Comparison of ENCODE assay signal across 8 cellular contexts in the genomic region with DNA sequence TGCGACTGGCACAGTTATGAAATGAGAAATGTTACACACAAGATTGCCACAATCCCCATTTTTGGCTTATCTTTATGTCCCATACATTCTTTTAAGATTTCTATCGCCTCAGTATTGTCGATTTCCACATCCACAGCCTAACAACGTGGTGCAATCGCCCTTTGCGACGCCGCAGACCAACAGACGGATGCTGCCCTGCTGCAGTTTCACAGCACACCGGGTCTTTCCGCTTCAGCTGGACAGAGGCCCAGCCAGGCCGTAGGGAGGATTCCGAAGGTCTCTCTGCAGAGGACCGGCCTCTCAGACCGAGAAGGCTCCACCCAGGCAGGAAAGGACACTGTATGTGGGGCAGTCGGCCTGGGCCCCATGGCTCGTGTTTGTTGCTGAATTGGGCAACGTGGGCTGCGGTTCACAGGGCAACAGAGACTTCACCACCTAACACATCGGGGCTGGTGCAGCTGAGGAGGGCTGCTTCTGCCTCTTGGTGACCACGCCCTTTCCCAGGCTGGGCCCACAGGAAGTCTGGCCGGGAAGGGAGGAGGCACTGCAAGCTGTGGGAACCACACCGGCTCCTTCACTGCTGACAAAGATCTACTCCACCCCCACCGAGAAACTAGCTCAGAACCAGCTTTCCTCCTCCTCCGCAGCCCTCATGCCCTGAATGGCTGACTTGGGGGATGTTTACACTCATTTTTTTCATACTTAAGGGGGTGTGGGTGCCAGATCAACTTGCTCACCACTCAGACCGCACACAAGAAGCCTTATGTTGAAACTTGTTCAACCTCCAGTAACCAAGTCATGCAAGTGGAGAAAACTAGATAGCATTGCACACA. TPM values are rescaled to one million over a fixed set of nuclear protein-coding genes. Genes with fewer than 3 reads are reported as not detected.
DNase-seq lines count a peak whose midpoint lies in the region; ATAC-seq, FAIRE-seq and TF ChIP-seq lines count a peak whose summit lies in the region.

No MANE protein-coding gene starts in this region.

- H3K4me1 Mint-ChIP-seq in nephron = peaks cover 30% of the 10 kb centered on the region

- H3K9me3 Mint-ChIP-seq in nephron = no peaks in the 10 kb centered on the region

- peak overlapping the region; percentile 49 for H3K4me3 ChIP-seq in fibroblast of the aortic adventitia (ENCODE audit: low read depth, low read length)

- peak; percentile 80 for ATAC-seq in HG03342 (IDR thresholded peaks at IDR 0.05; ENCODE audit: unreplicated experiment)

- DNase-seq in AML-193 (lab: John Stamatoyannopoulos, UW) (peak; percentile 100), RCC 7860 (ENCODE audit: low spot score) (peak; percentile 78), fibroblast of the aortic adventitia (ENCODE audit: low read depth) (peak; percentile 97)
- DNase-seq in activated T-helper 1 cell treated with anti-CD3 and anti-CD28 coated beads, Interleukin-2, amount 50 U/mL, for 16 hours (ENCODE audit: low read depth in 1 of 2, low spot score in 1 of 2) = peak; percentile 58 to 72
- peak; percentile 88 for DNase-seq in stimulated activated naive CD4-positive, alpha-beta T cell treated with Interleukin-2 at 50 U/mL for 16 hours (lab: John Stamatoyannopoulos, UW)

- H3K27me3 Mint-ChIP-seq in nephron (ENCODE audit: low read depth) = no peaks in the 10 kb centered on the region

- no peak for TF ChIP-seq CTCF in fibroblast of the aortic adventitia (IDR thresholded peaks at IDR 0.05; ENCODE audit: insufficient read depth, low read length)
- TF ChIP-seq CTCF in nephron (IDR thresholded peaks at IDR 0.05; ENCODE audit: unreplicated experiment in 3 of 3) = no peak

- no peaks in the 10 kb centered on the region for H3K36me3 Mint-ChIP-seq in nephron (ENCODE audit: low read depth)

- peak; percentile 64 for FAIRE-seq in RCC 7860 (lab: Jason Lieb, UNC)

- TF ChIP-seq POLR2A in GM19193 (IDR thresholded peaks at IDR 0.05; ENCODE audit: extremely low read depth, insufficient read depth, insufficient read length) = peak; percentile 68

- H3K4me3 Mint-ChIP-seq in nephron = peak overlapping the region; percentile 64 to 77 (median 70)

- H3K27ac Mint-ChIP-seq in nephron = peak overlapping the region; percentile 83 to 97 (median 95)

RNA-seq across cellular contexts. Expression of a gene that starts 32.9 kb away (rescaled TPM):
- total RNA-seq in fibroblast of the aortic adventitia (ENCODE audit: low replicate concordance) = 15.5 and 23.2 TPM in 2 replicates

Comparison
In these comparisons a context has a peak if more than half of its experiments do, and no peak if none do; other contexts are left out.
1. Peak in every context shown above with its lines: DNase-seq, ATAC-seq and H3K4me3 ChIP-seq.